ENCODE assay signal across 14 cellular contexts in the genomic region with DNA sequence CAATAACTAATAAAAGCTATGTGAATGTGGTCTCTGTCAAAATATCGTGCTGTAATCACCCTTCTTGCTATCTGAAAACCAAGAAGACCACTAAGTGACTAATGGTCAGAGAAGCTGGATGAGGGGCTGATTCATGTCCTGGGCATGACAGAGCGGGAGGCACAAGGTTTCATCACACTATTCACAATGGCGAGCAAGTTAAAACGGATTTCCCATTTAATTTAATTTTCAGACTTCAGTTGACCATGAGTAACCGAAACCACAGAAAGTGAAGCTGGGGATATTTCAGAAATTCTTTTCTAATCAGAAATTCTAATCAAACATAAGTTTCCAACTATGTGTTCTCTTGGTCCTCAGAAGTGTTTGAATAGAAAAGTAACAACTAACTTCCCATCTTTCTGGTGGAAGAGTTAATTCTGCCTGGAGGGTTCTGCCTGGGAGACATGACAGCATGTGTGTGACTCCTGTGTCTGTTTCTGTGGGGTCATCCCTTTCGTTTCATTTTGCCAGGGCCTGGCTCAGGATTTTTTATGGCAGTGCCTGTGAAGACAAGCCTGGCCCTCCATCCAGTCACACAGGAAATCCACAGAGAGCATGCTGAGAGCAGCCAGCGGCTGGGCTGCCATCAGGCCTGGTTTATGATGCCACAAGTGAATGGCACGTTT.
DNase-seq lines count a peak whose midpoint lies in the region; ATAC-seq, FAIRE-seq and TF ChIP-seq lines count a peak whose summit lies in the region.
"Had no signal": no experiment of that assay in that cellular context is flagged by ENCODE, and none has a peak within 500 bp of the region (broad histone marks: within the 10 kb centered on the region; RNA-seq: fewer than 3 reads in every experiment).

No MANE protein-coding gene starts in this region.

- peak overlapping the region; percentile 94 for H3K56ac ChIP-seq in IMR-90 (ENCODE audit: extremely low read depth, insufficient read depth, low read length)

- H3K27me3 ChIP-seq in IMR-90 (ENCODE audit: control insufficient read depth, insufficient read depth, low read length) = no peaks in the 10 kb centered on the region
- H3K27me3 ChIP-seq in keratinocyte (ENCODE audit: control insufficient read depth, extremely low read depth, insufficient read depth, low read length) = no peaks in the 10 kb centered on the region
- H3K27me3 ChIP-seq in adrenal gland = no peaks in the 10 kb centered on the region
- H3K27me3 ChIP-seq in suprapubic skin = no peaks in the 10 kb centered on the region
- H3K27me3 ChIP-seq: body of pancreas had no signal

- DNase-seq in AG08395 (ENCODE audit: low spot score) (peak; percentile 91), IMR-90 (peak; percentile 97), astrocyte of the hippocampus (ENCODE audit: low read depth, low spot score) (peak; percentile 96), keratinocyte (ENCODE audit: low read depth, low spot score) (peak; percentile 97), OCI-LY7 (ENCODE audit: low spot score) (no peak), adrenal gland (no peak), suprapubic skin (ENCODE audit: low spot score in 2 of 2) (no peak)
- DNase-seq: activated CD4-positive, alpha-beta T cell treated with anti-CD3 and anti-CD28 coated beads for 1 hour; body of pancreas; CD4-positive, alpha-beta memory T cell; NCI-H1436 treated with DMSO at 0.1 percent for 48 hours had no signal

- no peaks in the 10 kb centered on the region for H3K9me2 ChIP-seq in OCI-LY7 (ENCODE audit: insufficient read depth, low read length)

- TF ChIP-seq RAD21 in IMR-90 (IDR thresholded peaks at IDR 0.05; ENCODE audit: low read length) = no peak

- TF ChIP-seq CTCF in IMR-90 (conservative IDR thresholded peaks at IDR 0.05; ENCODE audit: low read depth, low read length) (no peak), keratinocyte (optimal IDR thresholded peaks at IDR 0.05 in 1 of 3, IDR thresholded peaks at IDR 0.05 in 1 of 3, conservative IDR thresholded peaks at IDR 0.05 in 1 of 3; ENCODE audit: extremely low read depth in 1 of 3, insufficient read depth in 2 of 3, low read length in 3 of 3) (no peak), OCI-LY7 (conservative IDR thresholded peaks at IDR 0.05; ENCODE audit: low read length) (no peak), adrenal gland (IDR thresholded peaks at IDR 0.05) (no peak), suprapubic skin (IDR thresholded peaks at IDR 0.05) (no peak)

- H3K23ac ChIP-seq in IMR-90 (ENCODE audit: low read depth, low read length) = peak overlapping the region; percentile 78

- intact Hi-C loops in IMR-90 (cut with micrococcal nuclease) (loop anchor here (1.0 kb wide), 1 partner anchor 33 kb away; no protein-coding TSS in a partner anchor), OCI-LY7 (cut with micrococcal nuclease; ENCODE audit: unreplicated experiment) (no loop called here), adrenal gland (cut with DNase I) (no loop called here)

- H4K8ac ChIP-seq in IMR-90 (ENCODE audit: low read depth in 2 of 2, low read length in 2 of 2) = peak overlapping the region; percentile 34 to 88

- peak; percentile 99 for FAIRE-seq in keratinocyte (lab: Jason Lieb, UNC)

- H3K4ac ChIP-seq in IMR-90 (ENCODE audit: low read depth, low read length) = peak overlapping the region; percentile 92

- H2BK20ac ChIP-seq in IMR-90 (ENCODE audit: low read depth, low read length) = peak overlapping the region; percentile 84

- H3K4me1 ChIP-seq in IMR-90 (ENCODE audit: control insufficient read depth, insufficient read depth, low read length) (peaks cover 26% of the 10 kb centered on the region), keratinocyte (ENCODE audit: control insufficient read depth, extremely low read depth, insufficient read depth, low read length) (peaks cover 43% of the 10 kb centered on the region), OCI-LY7 (ENCODE audit: insufficient read depth, low read length, poor library complexity, severe bottlenecking) (no peaks in the 10 kb centered on the region), adrenal gland (replicated peaks in 1 of 2) (no peaks in the 10 kb centered on the region), suprapubic skin (no peaks in the 10 kb centered on the region)
- H3K4me1 ChIP-seq: body of pancreas had no signal

- H2AK5ac ChIP-seq in IMR-90 (ENCODE audit: low read depth, low read length) = peak overlapping the region; percentile 81

- H3K9ac ChIP-seq in IMR-90 (ENCODE audit: low read depth, low read length) (peak overlapping the region; percentile 11; the same call in 1 of the 2 replicates), keratinocyte (ENCODE audit: control insufficient read depth, extremely low read depth, insufficient read depth, low read length) (peak overlapping the region; percentile 62)

- BruUV-seq in IMR-90 (replicated peaks; lab: Mats Ljungman, UMichigan) (TSS peak; percentile 26), OCI-LY7 (replicated peaks; lab: Mats Ljungman, UMichigan) (no TSS peak)

- CTCF ChIA-PET in IMR-90 (lab: Yijun Ruan, JAX) (interaction anchor here (0.7 kb wide), 2 partner anchors 8 to 28 kb away, joined by 3 read pairs; no protein-coding TSS in a partner anchor), OCI-LY7 (lab: Charles Lee; ENCODE audit: unreplicated experiment) (interaction anchor here (0.6 kb wide), 1 partner anchor 12 kb away, joined by 3 read pairs; no protein-coding TSS in a partner anchor)

- H2BK120ac ChIP-seq in IMR-90 (ENCODE audit: low read depth, low read length) = peak overlapping the region; percentile 95

- 0% methylated on average over 1 of the region's 8 CpGs; no CpG with 5 or more reads in 1 of the 2 experiments for WGBS in IMR-90 (ENCODE audit: extremely low coverage in 2 of 2, insufficient read length in 1 of 2), 2 experiments
- WGBS in adrenal gland, 4 donors = 78 to 88% (median 81%) methylated on average over 8 of the region's 8 CpGs
- 79% methylated on average over 8 of the region's 8 CpGs for WGBS in suprapubic skin

- H3K4me3 ChIP-seq in IMR-90 (ENCODE audit: insufficient read depth, low read depth, low read length) (no peak overlapping the region), keratinocyte (ENCODE audit: control insufficient read depth in 2 of 3, extremely low read depth in 1 of 3, insufficient read depth in 2 of 3, low read depth in 1 of 3, low read length in 3 of 3) (peak overlapping the region in 1 of 3 experiments; percentile 8), OCI-LY7 (ENCODE audit: low read depth, low read length, poor library complexity, severe bottlenecking) (no peak overlapping the region), adrenal gland (no peak overlapping the region), suprapubic skin (no peak overlapping the region)
- H3K4me3 ChIP-seq: body of pancreas had no signal

- peak overlapping the region; percentile 80 for H2AFZ ChIP-seq in IMR-90 (replicated peaks; ENCODE audit: low read length, poor library complexity)
- no peak overlapping the region for H2AFZ ChIP-seq in keratinocyte (ENCODE audit: control insufficient read depth, low read length)
- no peak overlapping the region for H2AFZ ChIP-seq in OCI-LY7 (ENCODE audit: low read length)

- peak overlapping the region; percentile 75 for H3K4me2 ChIP-seq in IMR-90 (ENCODE audit: low read depth, low read length)
- H3K4me2 ChIP-seq in keratinocyte (ENCODE audit: control insufficient read depth, extremely low read depth, insufficient read depth, low read depth, low read length) = peak overlapping the region; percentile 69
- no peak overlapping the region for H3K4me2 ChIP-seq in OCI-LY7 (ENCODE audit: low read length)

- H3K27ac ChIP-seq in IMR-90 (ENCODE audit: insufficient read depth, low read length) = peak overlapping the region; percentile 93
- H3K27ac ChIP-seq in keratinocyte (ENCODE audit: control insufficient read depth, insufficient read depth, low read length) = peak overlapping the region; percentile 96
- no peak overlapping the region for H3K27ac ChIP-seq in OCI-LY7 (ENCODE audit: low read depth, low read length, poor library complexity, severe bottlenecking)
- no peak overlapping the region for H3K27ac ChIP-seq in adrenal gland
- no peak overlapping the region for H3K27ac ChIP-seq in suprapubic skin
- H3K27ac ChIP-seq: body of pancreas, neutrophil had no signal

- H3K79me2 ChIP-seq in keratinocyte (ENCODE audit: control insufficient read depth, insufficient read depth, low read length) = no peaks in the 10 kb centered on the region
- no peaks in the 10 kb centered on the region for H3K79me2 ChIP-seq in OCI-LY7 (ENCODE audit: insufficient read depth, low read depth, low read length)

- H4K20me1 ChIP-seq in IMR-90 (ENCODE audit: insufficient read depth, low read length) (no peaks in the 10 kb centered on the region), keratinocyte (ENCODE audit: control insufficient read depth, extremely low read depth, insufficient read depth, low read length) (no peaks in the 10 kb centered on the region), OCI-LY7 (ENCODE audit: insufficient read depth, low read length) (no peaks in the 10 kb centered on the region)

- H2BK5ac ChIP-seq in IMR-90 (ENCODE audit: low read depth, low read length, poor library complexity, severe bottlenecking) = peak overlapping the region; percentile 94

- H4K5ac ChIP-seq in IMR-90 (ENCODE audit: low read depth, low read length) = peak overlapping the region; percentile 76; the same call in 1 of the 2 replicates

- POLR2A ChIA-PET in IMR-90 (lab: Charles Lee; ENCODE audit: unreplicated experiment) (interaction anchor here (1.4 kb wide), 1 partner anchor 32 kb away, joined by 3 read pairs; no protein-coding TSS in a partner anchor), OCI-LY7 (lab: Charles Lee) (no interaction called here)

- peak overlapping the region; percentile 39 for H3K14ac ChIP-seq in IMR-90 (replicated peaks; ENCODE audit: low read depth, low read length)

- H4K91ac ChIP-seq in IMR-90 (ENCODE audit: insufficient read depth, low read depth, low read length) = peak overlapping the region; percentile 86

- H3K9me3 ChIP-seq in IMR-90 (ENCODE audit: control insufficient read depth, insufficient read depth, low read length) (no peaks in the 10 kb centered on the region; the same call in 1 of the 2 replicates), keratinocyte (ENCODE audit: control insufficient read depth, low read depth, low read length) (peaks cover 6% of the 10 kb centered on the region), OCI-LY7 (ENCODE audit: low read length) (no peaks in the 10 kb centered on the region), adrenal gland (replicated peaks in 1 of 3) (no peaks in the 10 kb centered on the region), suprapubic skin (peaks cover 4% of the 10 kb centered on the region)
- H3K9me3 ChIP-seq: body of pancreas, neutrophil had no signal

- H3K36me3 ChIP-seq in IMR-90 (ENCODE audit: control insufficient read depth, insufficient read depth, low read length) (peaks cover 25% of the 10 kb centered on the region), keratinocyte (ENCODE audit: control insufficient read depth in 2 of 2, extremely low read depth in 1 of 2, insufficient read depth in 2 of 2, low read length in 2 of 2) (peaks cover 14 to 24% of the 10 kb centered on the region in 2 experiments), OCI-LY7 (ENCODE audit: insufficient read depth, low read length) (peaks cover 48% of the 10 kb centered on the region), adrenal gland (replicated peaks in 1 of 2) (peaks cover 0 to 32% of the 10 kb centered on the region in 2 donors), suprapubic skin (peaks cover 59% of the 10 kb centered on the region)

- H3K9me1 ChIP-seq in IMR-90 (ENCODE audit: insufficient read depth, low read length) = peaks cover 14% of the 10 kb centered on the region
- no peaks in the 10 kb centered on the region for H3K9me1 ChIP-seq in keratinocyte (ENCODE audit: control insufficient read depth, extremely low read depth, insufficient read depth, low read length)

- peak overlapping the region; percentile 83 for H3K18ac ChIP-seq in IMR-90 (ENCODE audit: low read depth, low read length)

- dilution Hi-C loops in IMR-90 (cut with HindIII; ENCODE audit: low sequenced_read_pairs, unreplicated experiment) = no loop called here
- dilution Hi-C loops in keratinocyte (cut with MboI; ENCODE audit: extremely low pct_ligation_motif_present, low sequenced_read_pairs) = no loop called here

- in situ Hi-C loops in IMR-90 (cut with MboI; ENCODE audit: low sequenced_read_pairs) = no loop called here

- ATAC-seq in IMR-90 (ENCODE audit: low read depth) (peak; percentile 83), HG02610 (IDR thresholded peaks at IDR 0.05; ENCODE audit: unreplicated experiment) (no peak)
- ATAC-seq: body of pancreas, Panc1 had no signal

- TF ChIP-seq EP300 in suprapubic skin (IDR thresholded peaks at IDR 0.05) = no peak

- peak overlapping the region; percentile 55 for H2BK15ac ChIP-seq in IMR-90 (ENCODE audit: low read depth, low read length)

- no peak for TF ChIP-seq POLR2A in IMR-90 (IDR thresholded peaks at IDR 0.05; ENCODE audit: low read depth, low read length)
- TF ChIP-seq POLR2A in adrenal gland (IDR thresholded peaks at IDR 0.05) = no peak
- TF ChIP-seq POLR2A in suprapubic skin (IDR thresholded peaks at IDR 0.05) = no peak

- H3K79me1 ChIP-seq in IMR-90 (ENCODE audit: low read depth in 1 of 2, low read length in 2 of 2) = peaks cover 0 to 11% of the 10 kb centered on the region in 2 experiments; a peak in 1 of 4 replicates

- H2AK9ac ChIP-seq in IMR-90 (replicated peaks; ENCODE audit: low read depth, low read length, poor library complexity) = peak overlapping the region; percentile 93

Comparison
In these comparisons a context has a peak if more than half of its experiments do, and no peak if none do; other contexts are left out.
1. DNase-seq: peak in AG08395 (single experiment), IMR-90 (single experiment), astrocyte of the hippocampus (single experiment) and keratinocyte (single experiment); none in OCI-LY7 (single experiment), adrenal gland (0 of 7) and suprapubic skin (0 of 2).
2. H3K27ac ChIP-seq: peak in IMR-90 (single experiment) and keratinocyte (single experiment); none in OCI-LY7 (single experiment), adrenal gland (0 of 5) and suprapubic skin (single experiment).